In the genomic region with DNA sequence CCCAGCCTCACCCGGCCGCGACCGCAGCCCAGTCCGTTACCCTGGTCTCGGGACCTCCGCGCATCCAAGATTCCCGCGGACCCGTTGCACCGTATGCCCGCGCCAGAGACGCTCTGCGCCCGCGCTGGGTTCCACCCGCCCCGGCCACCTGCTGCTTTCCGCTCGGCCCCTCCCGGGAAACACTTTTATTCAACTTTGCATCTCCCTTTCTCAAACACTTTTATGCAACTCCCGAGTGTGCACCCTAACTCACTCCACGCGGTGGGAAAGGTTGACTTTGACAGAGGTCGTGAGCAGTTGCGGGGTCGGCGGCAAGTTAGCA, we compare ENCODE assay signal across 8 cellular contexts. TPM values are rescaled to one million over a fixed set of nuclear protein-coding genes. Genes with fewer than 3 reads are reported as not detected.
A peak's percentile ranks its signal among the peaks of the same experiment; 100 is the strongest.
DNase-seq lines count a peak whose midpoint lies in the region; ATAC-seq and TF ChIP-seq lines count a peak whose summit lies in the region.

A gene with protein sequence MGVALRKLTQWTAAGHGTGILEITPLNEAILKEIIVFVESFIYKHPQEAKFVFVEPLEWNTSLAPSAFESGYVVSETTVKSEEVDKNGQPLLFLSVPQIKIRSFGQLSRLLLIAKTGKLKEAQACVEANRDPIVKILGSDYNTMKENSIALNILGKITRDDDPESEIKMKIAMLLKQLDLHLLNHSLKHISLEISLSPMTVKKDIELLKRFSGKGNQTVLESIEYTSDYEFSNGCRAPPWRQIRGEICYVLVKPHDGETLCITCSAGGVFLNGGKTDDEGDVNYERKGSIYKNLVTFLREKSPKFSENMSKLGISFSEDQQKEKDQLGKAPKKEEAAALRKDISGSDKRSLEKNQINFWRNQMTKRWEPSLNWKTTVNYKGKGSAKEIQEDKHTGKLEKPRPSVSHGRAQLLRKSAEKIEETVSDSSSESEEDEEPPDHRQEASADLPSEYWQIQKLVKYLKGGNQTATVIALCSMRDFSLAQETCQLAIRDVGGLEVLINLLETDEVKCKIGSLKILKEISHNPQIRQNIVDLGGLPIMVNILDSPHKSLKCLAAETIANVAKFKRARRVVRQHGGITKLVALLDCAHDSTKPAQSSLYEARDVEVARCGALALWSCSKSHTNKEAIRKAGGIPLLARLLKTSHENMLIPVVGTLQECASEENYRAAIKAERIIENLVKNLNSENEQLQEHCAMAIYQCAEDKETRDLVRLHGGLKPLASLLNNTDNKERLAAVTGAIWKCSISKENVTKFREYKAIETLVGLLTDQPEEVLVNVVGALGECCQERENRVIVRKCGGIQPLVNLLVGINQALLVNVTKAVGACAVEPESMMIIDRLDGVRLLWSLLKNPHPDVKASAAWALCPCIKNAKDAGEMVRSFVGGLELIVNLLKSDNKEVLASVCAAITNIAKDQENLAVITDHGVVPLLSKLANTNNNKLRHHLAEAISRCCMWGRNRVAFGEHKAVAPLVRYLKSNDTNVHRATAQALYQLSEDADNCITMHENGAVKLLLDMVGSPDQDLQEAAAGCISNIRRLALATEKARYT (minus strand): TSS at position 126 of the 322 bp plus-strand sequence. CDS start 3,937 bp downstream, outside the sequence.

- H4K5ac ChIP-seq in mesendoderm (ENCODE audit: low read length): no peak within 1 kb of the TSS

- H2BK120ac ChIP-seq in mesendoderm (ENCODE audit: low read depth, low read length): no peak within 1 kb of the TSS

- H3K23ac ChIP-seq in mesendoderm (ENCODE audit: low read length): no peak within 1 kb of the TSS

- TF ChIP-seq CTCF in cardiac muscle cell (IDR thresholded peaks at IDR 0.05; ENCODE audit: low read depth, low read length) (no peak), brain microvascular endothelial cell (IDR thresholded peaks at IDR 0.05; ENCODE audit: low read depth, low read length, missing control alignments) (no peak), upper lobe of left lung (IDR thresholded peaks at IDR 0.05) (no peak)

- peak within 1 kb of the TSS; percentile 55 for H3K18ac ChIP-seq in mesendoderm (ENCODE audit: low read length)

- H3K27ac ChIP-seq in cardiac muscle cell (no peak within 1 kb of the TSS), brain microvascular endothelial cell (no peak within 1 kb of the TSS), mesendoderm (ENCODE audit: low read depth, low read length) (no peak within 1 kb of the TSS), upper lobe of left lung (peak within 1 kb of the TSS in 2 of 4 donors; percentile 22 to 23)

- H4K8ac ChIP-seq in mesendoderm (ENCODE audit: low read depth, low read length): no peak within 1 kb of the TSS

- H3K56ac ChIP-seq in mesendoderm (ENCODE audit: low read length): peak within 1 kb of the TSS; percentile 94

- no CpG with 5 or more reads among the region's 30 CpGs for WGBS in mesendoderm (ENCODE audit: extremely low coverage, insufficient coverage, low lambda C conversion rate)
- 2 to 5% methylated on average over 24 to 28 of the region's 30 CpGs for WGBS in upper lobe of left lung, 2 donors

- H3K9me3 ChIP-seq in cardiac muscle cell (ENCODE audit: low read depth) (no peaks in the 10 kb centered on the region), upper lobe of left lung (no peaks in the 10 kb centered on the region)

- peak within 1 kb of the TSS; percentile 95 for H3K4me2 ChIP-seq in mesendoderm (ENCODE audit: low read length)

- H3K9ac ChIP-seq in mesendoderm (ENCODE audit: low read length): peak within 1 kb of the TSS; percentile 87

- TF ChIP-seq POLR2A in upper lobe of left lung (IDR thresholded peaks at IDR 0.05): no peak

- no peaks in the 10 kb centered on the region for H3K79me2 ChIP-seq in mesendoderm (ENCODE audit: control insufficient read depth, insufficient read depth, low read length)

- no peak for TF ChIP-seq EP300 in upper lobe of left lung (IDR thresholded peaks at IDR 0.05)

- H3K4me1 ChIP-seq in cardiac muscle cell (ENCODE audit: low read depth): peaks cover 4% of the 10 kb centered on the region
- H3K4me1 ChIP-seq in mesendoderm (ENCODE audit: control insufficient read depth, low read depth, low read length): peaks cover 2% of the 10 kb centered on the region
- H3K4me1 ChIP-seq in upper lobe of left lung: peaks cover 0 to 13% (median 8%) of the 10 kb centered on the region in 4 donors

- no peaks in the 10 kb centered on the region for H3K79me1 ChIP-seq in mesendoderm (ENCODE audit: low read length)

- H2AK5ac ChIP-seq in mesendoderm (ENCODE audit: low read length): no peak within 1 kb of the TSS

- H2BK15ac ChIP-seq in mesendoderm (replicated peaks; ENCODE audit: low read depth): peak within 1 kb of the TSS; percentile 21

- intact Hi-C loops in left ventricle myocardium superior (cut with micrococcal nuclease): no loop called here

- in situ Hi-C loops in brain microvascular endothelial cell (cut with HindIII; ENCODE audit: low pct_ligation_motif_present, low sequenced_read_pairs): no loop called here

- ATAC-seq in left ventricle myocardium superior (no peak), upper lobe of left lung (ENCODE audit: low FRiP score in 2 of 2) (no peak)

- no peak within 1 kb of the TSS for H3K4ac ChIP-seq in mesendoderm (ENCODE audit: low read depth, low read length)

- H2BK5ac ChIP-seq in mesendoderm (ENCODE audit: low read length): peak within 1 kb of the TSS; percentile 95

- H3K27me3 ChIP-seq in cardiac muscle cell: peaks cover 8% of the 10 kb centered on the region
- H3K27me3 ChIP-seq in brain microvascular endothelial cell (replicated peaks): no peaks in the 10 kb centered on the region
- no peaks in the 10 kb centered on the region for H3K27me3 ChIP-seq in mesendoderm (ENCODE audit: insufficient read depth, low read length, poor library complexity)
- H3K27me3 ChIP-seq in upper lobe of left lung: no peaks in the 10 kb centered on the region

- H3K36me3 ChIP-seq in cardiac muscle cell (no peaks in the 10 kb centered on the region), brain microvascular endothelial cell (replicated peaks) (no peaks in the 10 kb centered on the region), mesendoderm (ENCODE audit: control insufficient read depth, insufficient read depth, low read length) (no peaks in the 10 kb centered on the region), upper lobe of left lung (no peaks in the 10 kb centered on the region)

- H3K4me3 ChIP-seq in cardiac muscle cell: peak within 1 kb of the TSS; percentile 76
- H3K4me3 ChIP-seq in brain microvascular endothelial cell (ENCODE audit: low read depth, low read length): peak within 1 kb of the TSS; percentile 68
- H3K4me3 ChIP-seq in mesendoderm (ENCODE audit: low read length): peak within 1 kb of the TSS; percentile 77
- H3K4me3 ChIP-seq in upper lobe of left lung: peak within 1 kb of the TSS; percentile 45 to 81 (median 59)

- no peak for DNase-seq in cardiac muscle cell (ENCODE audit: low read depth in 1 of 2, low spot score in 1 of 2)
- no peak for DNase-seq in left ventricle myocardium superior
- no peak for DNase-seq in brain microvascular endothelial cell
- no peak for DNase-seq in mesendoderm
- no peak for DNase-seq in upper lobe of left lung
- DNase-seq in putamen (ENCODE audit: low spot score): no peak
- DNase-seq in globus pallidus (ENCODE audit: low spot score): no peak
- no peak for DNase-seq in SW480 (ENCODE audit: low spot score)

RNA-seq across cellular contexts. Expression of the gene that starts here (rescaled TPM):
- 0.63 and 0.70 TPM in 2 replicates for total RNA-seq in cardiac muscle cell
- 0.68 and 1.7 TPM in 2 replicates for polyA plus RNA-seq in cardiac muscle cell
- 0.42 TPM for total RNA-seq in left ventricle myocardium superior
- 3.6 TPM for polyA plus RNA-seq in mesendoderm (2013, experiment 1 of 2)
- polyA plus RNA-seq in mesendoderm (2013, experiment 2 of 2): 3.1 TPM
- total RNA-seq in upper lobe of left lung: 10 to 100 TPM in 2 of 6 donors, 1 to 10 TPM in 3, under 1 TPM in 1; 0.43 to 19.3 (median 3.5) TPM
